10 cellular contexts compared by ENCODE assay signal in genomic region chr2:30223413-30223874, GRCh38. TPM values are rescaled to one million over a fixed set of nuclear protein-coding genes. Genes with fewer than 3 reads are reported as not detected.
DNase-seq lines count a peak whose midpoint lies in the region; ATAC-seq and TF ChIP-seq lines count a peak whose summit lies in the region.
"Had no signal": no experiment of that assay in that cellular context is flagged by ENCODE, and none has a peak within 500 bp of the region (broad histone marks: within the 10 kb centered on the region; RNA-seq: fewer than 3 reads in every experiment).

No MANE protein-coding gene starts in this region.

- peaks cover 16% of the 10 kb centered on the region for H3K4me1 ChIP-seq in smooth muscle cell (ENCODE audit: low read depth)

- H3K4me3 Mint-ChIP-seq in T-helper 2 cell treated with Interferon-gamma antibody and Interleukin-4, amounts not matched to agents 5 μg/mL and 100 μg/mL, for 36 hours: peak overlapping the region; percentile 19
- H3K4me3 Mint-ChIP-seq in stimulated activated effector memory CD8-positive, alpha-beta T cell treated with anti-CD3 and anti-CD28 coated beads, Interleukin-12 subunit alpha, Interleukin-12 subunit beta, amount 100 ng/mL, for 72 hours: peak overlapping the region; percentile 92
- H3K4me3 Mint-ChIP-seq: WTC11 had no signal

- peak overlapping the region; percentile 37 for H3K27ac Mint-ChIP-seq in T-helper 2 cell treated with Interferon-gamma antibody and Interleukin-4, amounts not matched to agents 5 μg/mL and 100 μg/mL, for 36 hours
- H3K27ac Mint-ChIP-seq in stimulated activated effector memory CD8-positive, alpha-beta T cell treated with anti-CD3 and anti-CD28 coated beads, Interleukin-12 subunit alpha, Interleukin-12 subunit beta, amount 100 ng/mL, for 72 hours: peak overlapping the region; percentile 99
- H3K27ac Mint-ChIP-seq: WTC11 had no signal

- H3K27ac ChIP-seq in smooth muscle cell (ENCODE audit: low read depth): no peak overlapping the region

- H3K4me3 ChIP-seq in smooth muscle cell: no peak overlapping the region

- H3K79me2 ChIP-seq in smooth muscle cell (ENCODE audit: low read depth): no peaks in the 10 kb centered on the region

- H3K27me3 Mint-ChIP-seq in T-helper 2 cell treated with Interferon-gamma antibody and Interleukin-4, amounts not matched to agents 5 μg/mL and 100 μg/mL, for 36 hours (ENCODE audit: low read depth): peaks cover 2% of the 10 kb centered on the region

- TF ChIP-seq CTCF in smooth muscle cell (IDR thresholded peaks at IDR 0.05; ENCODE audit: borderline replicate concordance, insufficient read depth, poor library complexity, severe bottlenecking): no peak

- no peak overlapping the region for H2AFZ ChIP-seq in smooth muscle cell (ENCODE audit: low read depth)

- H3K27me3 ChIP-seq in smooth muscle cell (ENCODE audit: low read depth): peaks cover 3% of the 10 kb centered on the region

- no peak overlapping the region for H3K4me2 ChIP-seq in smooth muscle cell

- no peak overlapping the region for H3K9ac ChIP-seq in smooth muscle cell (ENCODE audit: low read depth)

- no peaks in the 10 kb centered on the region for H3K36me3 ChIP-seq in smooth muscle cell (ENCODE audit: low read depth)

- no peaks in the 10 kb centered on the region for H3K36me3 Mint-ChIP-seq in T-helper 2 cell treated with Interferon-gamma antibody and Interleukin-4, amounts not matched to agents 5 μg/mL and 100 μg/mL, for 36 hours (ENCODE audit: low read depth)
- no peaks in the 10 kb centered on the region for H3K36me3 Mint-ChIP-seq in stimulated activated effector memory CD8-positive, alpha-beta T cell treated with anti-CD3 and anti-CD28 coated beads, Interleukin-12 subunit alpha, Interleukin-12 subunit beta, amount 100 ng/mL, for 72 hours
- H3K36me3 Mint-ChIP-seq: WTC11 had no signal

- H4K20me1 ChIP-seq in smooth muscle cell (ENCODE audit: low read depth): no peaks in the 10 kb centered on the region

- ATAC-seq in HG02938 (IDR thresholded peaks at IDR 0.05; ENCODE audit: unreplicated experiment): peak; percentile 64
- ATAC-seq in stimulated activated effector memory CD8-positive, alpha-beta T cell treated with anti-CD3 and anti-CD28 coated beads, Interleukin-12 subunit alpha, Interleukin-12 subunit beta, amount 100 ng/mL, for 72 hours: peak; percentile 4
- ATAC-seq: WTC11 had no signal

- no peaks in the 10 kb centered on the region for H3K9me3 Mint-ChIP-seq in T-helper 2 cell treated with Interferon-gamma antibody and Interleukin-4, amounts not matched to agents 5 μg/mL and 100 μg/mL, for 36 hours
- H3K9me3 Mint-ChIP-seq in stimulated activated effector memory CD8-positive, alpha-beta T cell treated with anti-CD3 and anti-CD28 coated beads, Interleukin-12 subunit alpha, Interleukin-12 subunit beta, amount 100 ng/mL, for 72 hours: no peaks in the 10 kb centered on the region
- H3K9me3 Mint-ChIP-seq: WTC11 had no signal

- peaks cover 52% of the 10 kb centered on the region for H3K4me1 Mint-ChIP-seq in T-helper 2 cell treated with Interferon-gamma antibody and Interleukin-4, amounts not matched to agents 5 μg/mL and 100 μg/mL, for 36 hours (ENCODE audit: low read depth)
- peaks cover 68% of the 10 kb centered on the region for H3K4me1 Mint-ChIP-seq in stimulated activated effector memory CD8-positive, alpha-beta T cell treated with anti-CD3 and anti-CD28 coated beads, Interleukin-12 subunit alpha, Interleukin-12 subunit beta, amount 100 ng/mL, for 72 hours

- peak; percentile 49 for DNase-seq in activated CD8-positive, alpha-beta memory T cell treated with anti-CD3 and anti-CD28 coated beads, Interleukin-2, amount 50 U/mL, for 48 hours
- no peak for DNase-seq in activated CD8-positive, alpha-beta memory T cell treated with anti-CD3 and anti-CD28 coated beads, Interleukin-2, amount 50 U/mL, for 4 hours
- no peak for DNase-seq in T-helper 2 cell treated with Interferon-gamma antibody and Interleukin-4, amounts not matched to agents 5 μg/mL and 100 μg/mL, for 36 hours (ENCODE audit: low spot score)
- DNase-seq in stimulated activated effector memory CD8-positive, alpha-beta T cell treated with anti-CD3 and anti-CD28 coated beads, Interleukin-12 subunit alpha, Interleukin-12 subunit beta, amount 100 ng/mL, for 72 hours (ENCODE audit: low spot score in 2 of 2): no peak
- DNase-seq in NCI-H2196 (lab: John Stamatoyannopoulos, UW; ENCODE audit: unreplicated experiment): no peak
- DNase-seq in smooth muscle cell (lab: John Stamatoyannopoulos, UW; ENCODE audit: unreplicated experiment): no peak
- no peak for DNase-seq in NCI-H526 treated with DMSO at 0.1 percent for 48 hours (lab: John Stamatoyannopoulos, UW)
- DNase-seq: NCI-H1048 had no signal

- H3F3A ChIP-seq in smooth muscle cell (ENCODE audit: low read depth): peaks cover 12% of the 10 kb centered on the region

- no peaks in the 10 kb centered on the region for H3K9me3 ChIP-seq in smooth muscle cell (replicated peaks; ENCODE audit: low read depth)

- 90% methylated on average over 3 of the region's 3 CpGs for WGBS in smooth muscle cell (ENCODE audit: low lambda C conversion rate)

RNA-seq across cellular contexts. Expression of gene LBH, which starts 7.9 kb away (rescaled TPM):
- total RNA-seq in smooth muscle cell: 31.0 and 48.1 TPM in 2 replicates
- polyA plus RNA-seq in smooth muscle cell: 33.9 and 35.2 TPM in 2 replicates
